In the genomic region with DNA sequence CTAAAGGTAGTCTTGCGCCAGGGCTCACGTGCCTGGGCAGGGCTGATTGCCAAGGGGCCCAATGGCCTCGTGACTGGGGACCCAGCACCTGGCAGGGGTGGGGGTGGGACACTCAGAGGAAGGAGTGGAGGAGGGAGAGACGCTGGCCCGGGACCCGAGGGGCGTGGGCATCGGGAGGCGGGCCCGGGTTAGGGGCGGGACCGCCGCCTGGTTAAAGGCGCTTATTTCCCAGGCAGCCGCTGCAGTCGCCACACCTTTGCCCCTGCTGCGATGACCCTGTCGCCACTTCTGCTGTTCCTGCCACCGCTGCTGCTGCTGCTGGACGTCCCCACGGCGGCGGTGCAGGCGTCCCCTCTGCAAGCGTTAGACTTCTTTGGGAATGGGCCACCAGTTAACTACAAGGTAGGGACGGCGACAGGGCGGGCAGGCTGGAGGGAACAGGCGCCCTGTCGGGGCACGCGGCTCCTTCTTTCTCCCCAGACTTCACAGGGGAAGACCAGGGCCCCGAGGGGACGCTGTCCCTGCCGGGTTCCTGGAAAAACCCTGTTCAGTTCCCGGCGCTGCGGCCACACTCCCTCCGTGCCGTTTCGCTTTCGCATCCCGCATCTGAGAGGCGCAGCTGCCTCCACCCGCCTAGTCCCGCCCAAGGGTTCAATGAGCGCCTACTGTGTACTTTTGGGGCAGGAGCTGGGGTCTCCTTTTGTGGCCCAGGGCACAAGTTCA, we compare ENCODE assay signal across 1 cellular context.
TF ChIP-seq lines count a peak whose summit lies in the region.

IFI30 (plus strand) TSS at position 242 of the 723 bp plus-strand sequence; CDS start at position 271, 29 bp downstream.

TF ChIP-seq in HepG2, 621 proteins besides CTCF, POLR2A, EP300 and RAD21 (continued from another document):
- TF ChIP-seq, protein P1, sequence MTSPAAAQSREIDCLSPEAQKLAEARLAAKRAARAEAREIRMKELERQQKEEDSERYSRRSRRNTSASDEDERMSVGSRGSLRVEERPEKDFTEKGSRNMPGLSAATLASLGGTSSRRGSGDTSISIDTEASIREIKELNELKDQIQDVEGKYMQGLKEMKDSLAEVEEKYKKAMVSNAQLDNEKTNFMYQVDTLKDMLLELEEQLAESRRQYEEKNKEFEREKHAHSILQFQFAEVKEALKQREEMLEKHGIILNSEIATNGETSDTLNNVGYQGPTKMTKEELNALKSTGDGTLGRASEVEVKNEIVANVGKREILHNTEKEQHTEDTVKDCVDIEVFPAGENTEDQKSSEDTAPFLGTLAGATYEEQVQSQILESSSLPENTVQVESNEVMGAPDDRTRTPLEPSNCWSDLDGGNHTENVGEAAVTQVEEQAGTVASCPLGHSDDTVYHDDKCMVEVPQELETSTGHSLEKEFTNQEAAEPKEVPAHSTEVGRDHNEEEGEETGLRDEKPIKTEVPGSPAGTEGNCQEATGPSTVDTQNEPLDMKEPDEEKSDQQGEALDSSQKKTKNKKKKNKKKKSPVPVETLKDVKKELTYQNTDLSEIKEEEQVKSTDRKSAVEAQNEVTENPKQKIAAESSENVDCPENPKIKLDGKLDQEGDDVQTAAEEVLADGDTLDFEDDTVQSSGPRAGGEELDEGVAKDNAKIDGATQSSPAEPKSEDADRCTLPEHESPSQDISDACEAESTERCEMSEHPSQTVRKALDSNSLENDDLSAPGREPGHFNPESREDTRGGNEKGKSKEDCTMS (CRISPR knock-in tag; conservative IDR thresholded peaks at IDR 0.05), result no peak
- TF ChIP-seq REL (CRISPR knock-in tag; conservative IDR thresholded peaks at IDR 0.05) (no peak), MAFK (conservative IDR thresholded peaks at IDR 0.05 in 1 of 2, IDR thresholded peaks at IDR 0.05 in 1 of 2; ENCODE audit: low read length in 2 of 2) (no peak), ZNF468 (CRISPR knock-in tag; IDR thresholded peaks at IDR 0.05) (no peak), SUZ12 (IDR thresholded peaks at IDR 0.05; ENCODE audit: low read depth, low read length) (no peak), ZNF558 (CRISPR knock-in tag; IDR thresholded peaks at IDR 0.05; ENCODE audit: borderline replicate concordance) (no peak), ZFP62 (CRISPR knock-in tag; IDR thresholded peaks at IDR 0.05) (no peak), TARDBP (CRISPR knock-in tag; IDR thresholded peaks at IDR 0.05) (no peak)
